1 cellular context compared by ENCODE assay signal in genomic region chr6:33668328-33668727, GRCh38.
TF ChIP-seq lines count a peak whose summit lies in the region.

No MANE protein-coding gene starts in this region.

TF ChIP-seq in A549, 52 proteins besides CTCF, POLR2A, EP300 and RAD21:
- no peak for TF ChIP-seq CEBPB (IDR thresholded peaks at IDR 0.05)
- no peak for TF ChIP-seq KDM5A (IDR thresholded peaks at IDR 0.05)
